Comparison of ENCODE assay signal across 8 cellular contexts in genomic region chr1:236141447-236142357, GRCh38. TPM values are rescaled to one million over a fixed set of nuclear protein-coding genes. Genes with fewer than 3 reads are reported as not detected.
A peak's percentile ranks its signal among the peaks of the same experiment; 100 is the strongest.
DNase-seq lines count a peak whose midpoint lies in the region; ATAC-seq and TF ChIP-seq lines count a peak whose summit lies in the region.

No MANE protein-coding gene starts in this region.

- H3K9me3 Mint-ChIP-seq in activated T-cell treated with anti-CD3 and anti-CD28 coated beads, Interleukin-2, amount 50 U/mL, for 24 hours: no peaks in the 10 kb centered on the region
- H3K9me3 Mint-ChIP-seq in naive thymus-derived CD8-positive, alpha-beta T cell: no peaks in the 10 kb centered on the region

- no peak for TF ChIP-seq CTCF in fibroblast of pulmonary artery (IDR thresholded peaks at IDR 0.05; ENCODE audit: low read length, missing control alignments)

- POLR2A ChIA-PET in naive thymus-derived CD8-positive, alpha-beta T cell (lab: Charles Lee): interaction anchor here (0.7 kb wide), 1 partner anchor 556 kb away, joined by 3 read pairs; no protein-coding TSS in a partner anchor

- H3K4me1 Mint-ChIP-seq in activated T-cell treated with anti-CD3 and anti-CD28 coated beads, Interleukin-2, amount 50 U/mL, for 24 hours (ENCODE audit: low read depth): peaks cover 35% of the 10 kb centered on the region
- peaks cover 23 to 40% (median 36%) of the 10 kb centered on the region in 4 donors for H3K4me1 Mint-ChIP-seq in naive thymus-derived CD8-positive, alpha-beta T cell

- peaks cover 45% of the 10 kb centered on the region for H3K27me3 Mint-ChIP-seq in activated T-cell treated with anti-CD3 and anti-CD28 coated beads, Interleukin-2, amount 50 U/mL, for 24 hours
- peaks cover 1 to 22% (median 12%) of the 10 kb centered on the region in 5 donors for H3K27me3 Mint-ChIP-seq in naive thymus-derived CD8-positive, alpha-beta T cell

- DNase-seq in COLO829 (ENCODE audit: low spot score) (peak; percentile 57), GM19238 (ENCODE audit: insufficient read length, low spot score) (peak; percentile 56), LHCN-M2 (ENCODE audit: low read depth) (peak; percentile 38), fibroblast of pulmonary artery (ENCODE audit: low read depth) (peak; percentile 54), DMS114 treated with DMSO at 0.1 percent for 48 hours (lab: John Stamatoyannopoulos, UW; ENCODE audit: unreplicated experiment) (no peak)
- DNase-seq in activated T-cell treated with anti-CD3 and anti-CD28 coated beads, Interleukin-2, amount 50 U/mL, for 24 hours: peak; percentile 49
- DNase-seq in naive thymus-derived CD8-positive, alpha-beta T cell: peak in 7 of 10 donors; percentile 5 to 30 (median 18)

- peak overlapping the region; percentile 64 for H3K4me3 ChIP-seq in fibroblast of pulmonary artery (replicated peaks; ENCODE audit: low read depth, low read length)

- peaks cover 8% of the 10 kb centered on the region for H3K36me3 Mint-ChIP-seq in activated T-cell treated with anti-CD3 and anti-CD28 coated beads, Interleukin-2, amount 50 U/mL, for 24 hours (ENCODE audit: low read depth)
- H3K36me3 Mint-ChIP-seq in naive thymus-derived CD8-positive, alpha-beta T cell: peaks cover 0 to 6% (median 0%) of the 10 kb centered on the region in 3 donors

- peak overlapping the region; percentile 81 for H3K4me3 Mint-ChIP-seq in activated T-cell treated with anti-CD3 and anti-CD28 coated beads, Interleukin-2, amount 50 U/mL, for 24 hours
- peak overlapping the region; percentile 76 to 93 (median 87) for H3K4me3 Mint-ChIP-seq in naive thymus-derived CD8-positive, alpha-beta T cell

- no peak overlapping the region for H3K27ac Mint-ChIP-seq in activated T-cell treated with anti-CD3 and anti-CD28 coated beads, Interleukin-2, amount 50 U/mL, for 24 hours
- H3K27ac Mint-ChIP-seq in naive thymus-derived CD8-positive, alpha-beta T cell: peak overlapping the region in 4 of 10 donors; percentile 14 to 80 (median 43)

- peak; percentile 3 to 6 for ATAC-seq in naive thymus-derived CD8-positive, alpha-beta T cell
- ATAC-seq in HG03135 (IDR thresholded peaks at IDR 0.05; ENCODE audit: unreplicated experiment): no peak

RNA-seq across cellular contexts. Expression of gene GPR137B, which starts 0.6 kb away (rescaled TPM):
- 4.9 and 11.1 TPM in 2 replicates for total RNA-seq in LHCN-M2 (2014; rRNA removed)
- 7.1 TPM for polyA plus RNA-seq in LHCN-M2 (2012)
- total RNA-seq in naive thymus-derived CD8-positive, alpha-beta T cell: 10 to 100 TPM in 1 of 2 experiments, 1 to 10 TPM in 1; 8.1 to 10.2 TPM
- 1 to 10 TPM; 3.6 to 9.0 (median 5.1) TPM for polyA plus RNA-seq in naive thymus-derived CD8-positive, alpha-beta T cell
